In genomic region chr3:153973722-153974121, GRCh38 we compare ENCODE assay signal across 15 cellular contexts.
DNase-seq lines count a peak whose midpoint lies in the region; ATAC-seq lines count a peak whose summit lies in the region.
"Had no signal": no experiment of that assay in that cellular context is flagged by ENCODE, and none has a peak within 500 bp of the region (broad histone marks: within the 10 kb centered on the region; RNA-seq: fewer than 3 reads in every experiment).

No MANE protein-coding gene starts in this region.

- no peak for DNase-seq in NCI-H1436 treated with DMSO at 0.1 percent for 48 hours (lab: John Stamatoyannopoulos, UW)
- DNase-seq in aorta = no peak
- DNase-seq in GM19238 (ENCODE audit: insufficient read length, low spot score) = no peak
- no peak for DNase-seq in G401 (ENCODE audit: low spot score)
- DNase-seq: activated CD4-positive, alpha-beta T cell treated with anti-CD3 and anti-CD28 coated beads for 48 hours; DMS153; gastrocnemius medialis; NCI-H2107; T-cell had no signal

- in situ Hi-C loops in G401 (cut with HindIII; ENCODE audit: low sequenced_read_pairs) = no loop called here

- intact Hi-C loops in aorta (cut with DNase I) = no loop called here

- ATAC-seq in GM18517 (IDR thresholded peaks at IDR 0.05; ENCODE audit: unreplicated experiment) = peak; percentile 74
- ATAC-seq in GM19468 (IDR thresholded peaks at IDR 0.05; ENCODE audit: extremely low read depth, unreplicated experiment) = peak; percentile 68
- peak; percentile 50 for ATAC-seq in HG02852 (IDR thresholded peaks at IDR 0.05; ENCODE audit: unreplicated experiment)
- peak; percentile 36 for ATAC-seq in HG03460 (IDR thresholded peaks at IDR 0.05; ENCODE audit: unreplicated experiment)
- ATAC-seq in aorta (ENCODE audit: low FRiP score) = no peak
- ATAC-seq: gastrocnemius medialis, T-cell had no signal

- H3K27ac ChIP-seq in aorta (ENCODE audit: low read depth in 1 of 2, low read length in 2 of 2) = no peak overlapping the region
- H3K27ac ChIP-seq: breast epithelium, gastrocnemius medialis, prostate gland had no signal

- no peaks in the 10 kb centered on the region for H3K9me3 ChIP-seq in aorta (ENCODE audit: control insufficient read depth, low read length)
- H3K9me3 ChIP-seq: breast epithelium, gastrocnemius medialis, prostate gland had no signal

- H3K4me3 ChIP-seq in aorta (ENCODE audit: low read length in 2 of 2) = no peak overlapping the region
- H3K4me3 ChIP-seq: breast epithelium, gastrocnemius medialis, prostate gland had no signal

- H3K4me1 ChIP-seq in aorta (ENCODE audit: control insufficient read depth in 1 of 2, insufficient read depth in 2 of 2, low read length in 2 of 2) = peaks cover 0 to 2% of the 10 kb centered on the region in 2 donors
- H3K4me1 ChIP-seq: gastrocnemius medialis, prostate gland had no signal

- H3K27me3 ChIP-seq in aorta (ENCODE audit: control insufficient read depth in 1 of 2, insufficient read depth in 2 of 2, low read length in 1 of 2) = no peaks in the 10 kb centered on the region
- H3K27me3 ChIP-seq: breast epithelium, gastrocnemius medialis had no signal

- 5% methylated on average over 1 of the region's 1 CpG for WGBS in aorta, 2 donors

- H3K36me3 ChIP-seq in aorta (ENCODE audit: control insufficient read depth in 1 of 2, insufficient read depth in 2 of 2, low read length in 1 of 2) = no peaks in the 10 kb centered on the region
- H3K36me3 ChIP-seq: breast epithelium, gastrocnemius medialis, prostate gland had no signal
